ENCODE assay signal across 1 cellular context in the genomic region with DNA sequence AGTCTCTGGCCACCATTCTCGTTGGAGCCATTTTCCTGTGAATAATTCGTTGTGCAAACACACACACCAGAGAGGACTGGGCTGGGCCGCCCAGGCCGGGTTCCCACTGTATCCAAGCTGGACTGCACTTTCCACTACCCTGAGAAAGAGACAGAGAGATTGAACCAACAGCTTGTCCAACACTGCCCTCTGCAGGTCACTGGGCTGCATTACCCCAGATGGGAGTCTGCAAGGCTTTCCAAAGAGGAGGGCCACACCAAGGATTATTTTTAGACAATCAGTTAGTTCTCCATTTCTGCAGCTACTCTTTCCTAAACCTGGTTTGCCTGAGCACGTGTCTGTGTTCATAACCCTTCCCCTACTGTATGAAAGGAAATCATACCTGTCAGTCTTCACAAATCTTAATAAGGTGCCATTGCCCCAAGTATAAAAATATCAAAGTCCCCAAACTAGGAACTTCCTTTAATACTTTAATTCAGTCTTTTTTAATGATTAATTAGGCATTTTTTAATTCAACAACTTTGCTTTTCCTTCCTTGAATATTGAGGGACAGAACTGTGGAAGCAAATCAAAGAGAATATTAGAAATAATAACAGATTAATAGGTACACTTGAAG.
TF ChIP-seq lines count a peak whose summit lies in the region.

No MANE protein-coding gene starts in this region.

TF ChIP-seq in HepG2, 621 proteins besides CTCF, POLR2A, EP300 and RAD21 (continued from another document and continues in another):
- TF ChIP-seq ZHX1 (CRISPR knock-in tag; IDR thresholded peaks at IDR 0.05; ENCODE audit: low read depth) (no peak), YY1 (IDR thresholded peaks at IDR 0.05; ENCODE audit: insufficient read depth, insufficient replicate concordance, low read depth, low read length) (peak; percentile 12), ZFY (CRISPR knock-in tag; IDR thresholded peaks at IDR 0.05) (no peak), ZNF737 (CRISPR knock-in tag; IDR thresholded peaks at IDR 0.05; ENCODE audit: borderline replicate concordance) (no peak), ZNF282 (IDR thresholded peaks at IDR 0.05; ENCODE audit: partially characterized antibody) (no peak), THYN1 (CRISPR knock-in tag; IDR thresholded peaks at IDR 0.05; ENCODE audit: borderline replicate concordance, low read depth) (no peak), MZF1 (CRISPR knock-in tag; IDR thresholded peaks at IDR 0.05; ENCODE audit: borderline replicate concordance) (no peak), ZNF501 (CRISPR knock-in tag; IDR thresholded peaks at IDR 0.05) (peak; percentile 52; the same call in 1 of the 2 replicates), ZNF598 (CRISPR knock-in tag; IDR thresholded peaks at IDR 0.05; ENCODE audit: borderline replicate concordance) (no peak), HNRNPLL (IDR thresholded peaks at IDR 0.05; ENCODE audit: low read depth, low read length, poor library complexity, severe bottlenecking) (no peak), IRX3 (CRISPR knock-in tag; IDR thresholded peaks at IDR 0.05; ENCODE audit: borderline replicate concordance, low read depth) (no peak), ZNF724P (CRISPR knock-in tag; IDR thresholded peaks at IDR 0.05; ENCODE audit: borderline replicate concordance) (no peak), ZNF678 (CRISPR knock-in tag; IDR thresholded peaks at IDR 0.05) (no peak), SIN3B (IDR thresholded peaks at IDR 0.05; ENCODE audit: low read length) (no peak), ZNF160 (CRISPR knock-in tag; IDR thresholded peaks at IDR 0.05) (no peak), ZNF768 (CRISPR knock-in tag; IDR thresholded peaks at IDR 0.05) (no peak), KLF9 (CRISPR knock-in tag; IDR thresholded peaks at IDR 0.05; ENCODE audit: low read depth) (no peak), DPF2 (CRISPR knock-in tag; IDR thresholded peaks at IDR 0.05; ENCODE audit: borderline replicate concordance, low read depth) (no peak), ZBTB3 (CRISPR knock-in tag; IDR thresholded peaks at IDR 0.05; ENCODE audit: borderline replicate concordance, low read depth) (no peak), ZNF674 (CRISPR knock-in tag; IDR thresholded peaks at IDR 0.05; ENCODE audit: low read depth) (no peak), MLLT10 (CRISPR knock-in tag; IDR thresholded peaks at IDR 0.05) (no peak), HNRNPK (IDR thresholded peaks at IDR 0.05; ENCODE audit: low read depth, low read length, poor library complexity, severe bottlenecking) (no peak), AHR (CRISPR knock-in tag; IDR thresholded peaks at IDR 0.05) (no peak), MBNL3 (CRISPR knock-in tag; conservative IDR thresholded peaks at IDR 0.05) (no peak), TOPORS (CRISPR knock-in tag; IDR thresholded peaks at IDR 0.05) (no peak), KDM6A (CRISPR knock-in tag; IDR thresholded peaks at IDR 0.05; ENCODE audit: low read depth) (no peak), KLF12 (CRISPR knock-in tag; IDR thresholded peaks at IDR 0.05; ENCODE audit: borderline replicate concordance) (no peak), FOSL2 (CRISPR knock-in tag; IDR thresholded peaks at IDR 0.05) (peak; percentile 23; the same call in 1 of the 2 replicates), RBM39 (IDR thresholded peaks at IDR 0.05; ENCODE audit: low read depth, low read length, poor library complexity, severe bottlenecking) (no peak)
- TF ChIP-seq, protein P1, sequence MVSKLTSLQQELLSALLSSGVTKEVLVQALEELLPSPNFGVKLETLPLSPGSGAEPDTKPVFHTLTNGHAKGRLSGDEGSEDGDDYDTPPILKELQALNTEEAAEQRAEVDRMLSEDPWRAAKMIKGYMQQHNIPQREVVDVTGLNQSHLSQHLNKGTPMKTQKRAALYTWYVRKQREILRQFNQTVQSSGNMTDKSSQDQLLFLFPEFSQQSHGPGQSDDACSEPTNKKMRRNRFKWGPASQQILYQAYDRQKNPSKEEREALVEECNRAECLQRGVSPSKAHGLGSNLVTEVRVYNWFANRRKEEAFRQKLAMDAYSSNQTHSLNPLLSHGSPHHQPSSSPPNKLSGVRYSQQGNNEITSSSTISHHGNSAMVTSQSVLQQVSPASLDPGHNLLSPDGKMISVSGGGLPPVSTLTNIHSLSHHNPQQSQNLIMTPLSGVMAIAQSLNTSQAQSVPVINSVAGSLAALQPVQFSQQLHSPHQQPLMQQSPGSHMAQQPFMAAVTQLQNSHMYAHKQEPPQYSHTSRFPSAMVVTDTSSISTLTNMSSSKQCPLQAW (CRISPR knock-in tag; IDR thresholded peaks at IDR 0.05): 0 out of 2 replicates have a peak, but pooled peaks have one; percentile 42
- TF ChIP-seq, protein P2, sequence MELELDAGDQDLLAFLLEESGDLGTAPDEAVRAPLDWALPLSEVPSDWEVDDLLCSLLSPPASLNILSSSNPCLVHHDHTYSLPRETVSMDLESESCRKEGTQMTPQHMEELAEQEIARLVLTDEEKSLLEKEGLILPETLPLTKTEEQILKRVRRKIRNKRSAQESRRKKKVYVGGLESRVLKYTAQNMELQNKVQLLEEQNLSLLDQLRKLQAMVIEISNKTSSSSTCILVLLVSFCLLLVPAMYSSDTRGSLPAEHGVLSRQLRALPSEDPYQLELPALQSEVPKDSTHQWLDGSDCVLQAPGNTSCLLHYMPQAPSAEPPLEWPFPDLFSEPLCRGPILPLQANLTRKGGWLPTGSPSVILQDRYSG (CRISPR knock-in tag; IDR thresholded peaks at IDR 0.05): no peak
- TF ChIP-seq, protein P3, sequence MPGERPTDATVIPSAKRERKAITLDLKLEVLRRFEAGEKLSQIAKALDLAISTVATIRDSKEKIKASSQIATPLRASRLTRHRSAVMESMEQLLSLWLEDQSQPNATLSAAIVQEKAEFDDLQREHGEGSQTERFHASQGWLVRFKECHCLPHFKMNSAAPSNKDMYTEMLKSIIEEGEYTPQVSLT (CRISPR knock-in tag; IDR thresholded peaks at IDR 0.05; ENCODE audit: borderline replicate concordance, low read depth): no peak
- TF ChIP-seq, protein P4, sequence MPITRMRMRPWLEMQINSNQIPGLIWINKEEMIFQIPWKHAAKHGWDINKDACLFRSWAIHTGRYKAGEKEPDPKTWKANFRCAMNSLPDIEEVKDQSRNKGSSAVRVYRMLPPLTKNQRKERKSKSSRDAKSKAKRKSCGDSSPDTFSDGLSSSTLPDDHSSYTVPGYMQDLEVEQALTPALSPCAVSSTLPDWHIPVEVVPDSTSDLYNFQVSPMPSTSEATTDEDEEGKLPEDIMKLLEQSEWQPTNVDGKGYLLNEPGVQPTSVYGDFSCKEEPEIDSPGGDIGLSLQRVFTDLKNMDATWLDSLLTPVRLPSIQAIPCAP (CRISPR knock-in tag; IDR thresholded peaks at IDR 0.05; ENCODE audit: low read depth): no peak
- TF ChIP-seq, protein P5, sequence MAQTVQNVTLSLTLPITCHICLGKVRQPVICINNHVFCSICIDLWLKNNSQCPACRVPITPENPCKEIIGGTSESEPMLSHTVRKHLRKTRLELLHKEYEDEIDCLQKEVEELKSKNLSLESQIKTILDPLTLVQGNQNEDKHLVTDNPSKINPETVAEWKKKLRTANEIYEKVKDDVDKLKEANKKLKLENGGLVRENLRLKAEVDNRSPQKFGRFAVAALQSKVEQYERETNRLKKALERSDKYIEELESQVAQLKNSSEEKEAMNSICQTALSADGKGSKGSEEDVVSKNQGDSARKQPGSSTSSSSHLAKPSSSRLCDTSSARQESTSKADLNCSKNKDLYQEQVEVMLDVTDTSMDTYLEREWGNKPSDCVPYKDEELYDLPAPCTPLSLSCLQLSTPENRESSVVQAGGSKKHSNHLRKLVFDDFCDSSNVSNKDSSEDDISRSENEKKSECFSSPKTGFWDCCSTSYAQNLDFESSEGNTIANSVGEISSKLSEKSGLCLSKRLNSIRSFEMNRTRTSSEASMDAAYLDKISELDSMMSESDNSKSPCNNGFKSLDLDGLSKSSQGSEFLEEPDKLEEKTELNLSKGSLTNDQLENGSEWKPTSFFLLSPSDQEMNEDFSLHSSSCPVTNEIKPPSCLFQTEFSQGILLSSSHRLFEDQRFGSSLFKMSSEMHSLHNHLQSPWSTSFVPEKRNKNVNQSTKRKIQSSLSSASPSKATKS (CRISPR knock-in tag; IDR thresholded peaks at IDR 0.05): no peak
- TF ChIP-seq, protein P6, sequence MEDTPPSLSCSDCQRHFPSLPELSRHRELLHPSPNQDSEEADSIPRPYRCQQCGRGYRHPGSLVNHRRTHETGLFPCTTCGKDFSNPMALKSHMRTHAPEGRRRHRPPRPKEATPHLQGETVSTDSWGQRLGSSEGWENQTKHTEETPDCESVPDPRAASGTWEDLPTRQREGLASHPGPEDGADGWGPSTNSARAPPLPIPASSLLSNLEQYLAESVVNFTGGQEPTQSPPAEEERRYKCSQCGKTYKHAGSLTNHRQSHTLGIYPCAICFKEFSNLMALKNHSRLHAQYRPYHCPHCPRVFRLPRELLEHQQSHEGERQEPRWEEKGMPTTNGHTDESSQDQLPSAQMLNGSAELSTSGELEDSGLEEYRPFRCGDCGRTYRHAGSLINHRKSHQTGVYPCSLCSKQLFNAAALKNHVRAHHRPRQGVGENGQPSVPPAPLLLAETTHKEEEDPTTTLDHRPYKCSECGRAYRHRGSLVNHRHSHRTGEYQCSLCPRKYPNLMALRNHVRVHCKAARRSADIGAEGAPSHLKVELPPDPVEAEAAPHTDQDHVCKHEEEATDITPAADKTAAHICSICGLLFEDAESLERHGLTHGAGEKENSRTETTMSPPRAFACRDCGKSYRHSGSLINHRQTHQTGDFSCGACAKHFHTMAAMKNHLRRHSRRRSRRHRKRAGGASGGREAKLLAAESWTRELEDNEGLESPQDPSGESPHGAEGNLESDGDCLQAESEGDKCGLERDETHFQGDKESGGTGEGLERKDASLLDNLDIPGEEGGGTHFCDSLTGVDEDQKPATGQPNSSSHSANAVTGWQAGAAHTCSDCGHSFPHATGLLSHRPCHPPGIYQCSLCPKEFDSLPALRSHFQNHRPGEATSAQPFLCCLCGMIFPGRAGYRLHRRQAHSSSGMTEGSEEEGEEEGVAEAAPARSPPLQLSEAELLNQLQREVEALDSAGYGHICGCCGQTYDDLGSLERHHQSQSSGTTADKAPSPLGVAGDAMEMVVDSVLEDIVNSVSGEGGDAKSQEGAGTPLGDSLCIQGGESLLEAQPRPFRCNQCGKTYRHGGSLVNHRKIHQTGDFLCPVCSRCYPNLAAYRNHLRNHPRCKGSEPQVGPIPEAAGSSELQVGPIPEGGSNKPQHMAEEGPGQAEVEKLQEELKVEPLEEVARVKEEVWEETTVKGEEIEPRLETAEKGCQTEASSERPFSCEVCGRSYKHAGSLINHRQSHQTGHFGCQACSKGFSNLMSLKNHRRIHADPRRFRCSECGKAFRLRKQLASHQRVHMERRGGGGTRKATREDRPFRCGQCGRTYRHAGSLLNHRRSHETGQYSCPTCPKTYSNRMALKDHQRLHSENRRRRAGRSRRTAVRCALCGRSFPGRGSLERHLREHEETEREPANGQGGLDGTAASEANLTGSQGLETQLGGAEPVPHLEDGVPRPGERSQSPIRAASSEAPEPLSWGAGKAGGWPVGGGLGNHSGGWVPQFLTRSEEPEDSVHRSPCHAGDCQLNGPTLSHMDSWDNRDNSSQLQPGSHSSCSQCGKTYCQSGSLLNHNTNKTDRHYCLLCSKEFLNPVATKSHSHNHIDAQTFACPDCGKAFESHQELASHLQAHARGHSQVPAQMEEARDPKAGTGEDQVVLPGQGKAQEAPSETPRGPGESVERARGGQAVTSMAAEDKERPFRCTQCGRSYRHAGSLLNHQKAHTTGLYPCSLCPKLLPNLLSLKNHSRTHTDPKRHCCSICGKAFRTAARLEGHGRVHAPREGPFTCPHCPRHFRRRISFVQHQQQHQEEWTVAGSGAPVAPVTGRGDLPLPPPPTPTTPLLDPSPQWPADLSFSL (CRISPR knock-in tag; IDR thresholded peaks at IDR 0.05): no peak
- TF ChIP-seq, protein P7, sequence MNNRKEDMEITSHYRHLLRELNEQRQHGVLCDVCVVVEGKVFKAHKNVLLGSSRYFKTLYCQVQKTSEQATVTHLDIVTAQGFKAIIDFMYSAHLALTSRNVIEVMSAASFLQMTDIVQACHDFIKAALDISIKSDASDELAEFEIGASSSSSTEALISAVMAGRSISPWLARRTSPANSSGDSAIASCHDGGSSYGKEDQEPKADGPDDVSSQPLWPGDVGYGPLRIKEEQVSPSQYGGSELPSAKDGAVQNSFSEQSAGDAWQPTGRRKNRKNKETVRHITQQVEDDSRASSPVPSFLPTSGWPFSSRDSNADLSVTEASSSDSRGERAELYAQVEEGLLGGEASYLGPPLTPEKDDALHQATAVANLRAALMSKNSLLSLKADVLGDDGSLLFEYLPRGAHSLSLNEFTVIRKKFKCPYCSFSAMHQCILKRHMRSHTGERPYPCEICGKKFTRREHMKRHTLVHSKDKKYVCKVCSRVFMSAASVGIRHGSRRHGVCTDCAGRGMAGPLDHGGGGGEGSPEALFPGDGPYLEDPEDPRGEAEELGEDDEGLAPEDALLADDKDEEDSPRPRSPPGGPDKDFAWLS (CRISPR knock-in tag; IDR thresholded peaks at IDR 0.05; ENCODE audit: borderline replicate concordance): no peak
- TF ChIP-seq, protein P8, sequence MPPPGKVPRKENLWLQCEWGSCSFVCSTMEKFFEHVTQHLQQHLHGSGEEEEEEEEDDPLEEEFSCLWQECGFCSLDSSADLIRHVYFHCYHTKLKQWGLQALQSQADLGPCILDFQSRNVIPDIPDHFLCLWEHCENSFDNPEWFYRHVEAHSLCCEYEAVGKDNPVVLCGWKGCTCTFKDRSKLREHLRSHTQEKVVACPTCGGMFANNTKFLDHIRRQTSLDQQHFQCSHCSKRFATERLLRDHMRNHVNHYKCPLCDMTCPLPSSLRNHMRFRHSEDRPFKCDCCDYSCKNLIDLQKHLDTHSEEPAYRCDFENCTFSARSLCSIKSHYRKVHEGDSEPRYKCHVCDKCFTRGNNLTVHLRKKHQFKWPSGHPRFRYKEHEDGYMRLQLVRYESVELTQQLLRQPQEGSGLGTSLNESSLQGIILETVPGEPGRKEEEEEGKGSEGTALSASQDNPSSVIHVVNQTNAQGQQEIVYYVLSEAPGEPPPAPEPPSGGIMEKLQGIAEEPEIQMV (CRISPR knock-in tag; IDR thresholded peaks at IDR 0.05; ENCODE audit: low read depth): no peak
